10 cellular contexts compared by ENCODE assay signal in genomic region chr13:114120486-114121430, GRCh38. TPM values are rescaled to one million over a fixed set of nuclear protein-coding genes. Genes with fewer than 3 reads are reported as not detected.
A peak's percentile ranks its signal among the peaks of the same experiment; 100 is the strongest.
DNase-seq lines count a peak whose midpoint lies in the region; ATAC-seq and TF ChIP-seq lines count a peak whose summit lies in the region.
"Had no signal": no experiment of that assay in that cellular context is flagged by ENCODE, and none has a peak within 500 bp of the region (broad histone marks: within the 10 kb centered on the region; RNA-seq: fewer than 3 reads in every experiment).

No MANE protein-coding gene starts in this region.

- H3K27ac Mint-ChIP-seq in T-cell: peak overlapping the region; percentile 99

- DNase-seq in GM03348 (ENCODE audit: low spot score) (peak; percentile 22), T-cell (no peak), fibroblast of villous mesenchyme (ENCODE audit: low read depth) (peak; percentile 45), LoVo (ENCODE audit: low spot score) (no peak), DMS153 (lab: John Stamatoyannopoulos, UW) (no peak), hepatic stellate cell (ENCODE audit: low spot score) (no peak)
- DNase-seq: NCI-H510A had no signal

- peaks cover 23% of the 10 kb centered on the region for H3K36me3 Mint-ChIP-seq in T-cell

- H3K4me1 Mint-ChIP-seq in T-cell: peaks cover 67 to 84% (median 80%) of the 10 kb centered on the region in 3 donors

- no peak for TF ChIP-seq CTCF in fibroblast of villous mesenchyme (IDR thresholded peaks at IDR 0.05; ENCODE audit: insufficient read depth, low read depth, low read length)

- H3K4me3 Mint-ChIP-seq in T-cell: peak overlapping the region; percentile 74 to 81 (median 78)

- H3K36me3 ChIP-seq in skeletal muscle tissue (ENCODE audit: control insufficient read depth in 3 of 3, insufficient read depth in 3 of 3, low read length in 3 of 3): no peaks in the 10 kb centered on the region

- POLR2A ChIA-PET in T-cell (lab: Charles Lee): no interaction called here

- H3K9me3 ChIP-seq in skeletal muscle tissue (ENCODE audit: control insufficient read depth in 3 of 3, low read length in 3 of 3): no peaks in the 10 kb centered on the region

- H3K9me3 Mint-ChIP-seq in T-cell: peaks cover 0 to 3% (median 0%) of the 10 kb centered on the region in 3 donors

- no peaks in the 10 kb centered on the region for H3K27me3 ChIP-seq in skeletal muscle tissue (ENCODE audit: control insufficient read depth in 3 of 3, insufficient read depth in 3 of 3, low read length in 3 of 3)

- H3K9ac ChIP-seq in skeletal muscle tissue (ENCODE audit: low read depth in 1 of 3, low read length in 3 of 3): peak overlapping the region in 1 of 3 donors; percentile 40

- no peaks in the 10 kb centered on the region for H3K27me3 Mint-ChIP-seq in T-cell

- peaks cover 34 to 75% (median 35%) of the 10 kb centered on the region in 3 donors for H3K4me1 ChIP-seq in skeletal muscle tissue (ENCODE audit: control insufficient read depth in 3 of 3, insufficient read depth in 3 of 3, low read length in 3 of 3)

- ATAC-seq in T-cell (replicated peaks in 1 of 4): no peak
- no peak for ATAC-seq in GM21576 (IDR thresholded peaks at IDR 0.05; ENCODE audit: unreplicated experiment)

- H3K27ac ChIP-seq in skeletal muscle tissue (ENCODE audit: low read depth, low read length): peak overlapping the region; percentile 36
- H3K27ac ChIP-seq: epithelial cell of prostate had no signal

- H3K4me3 ChIP-seq in fibroblast of villous mesenchyme (ENCODE audit: low read depth, low read length): no peak overlapping the region
- no peak overlapping the region for H3K4me3 ChIP-seq in skeletal muscle tissue (ENCODE audit: low read length in 3 of 3)

- CTCF ChIA-PET in T-cell (lab: Charles Lee): no interaction called here

RNA-seq across cellular contexts. Expression of gene RASA3, which starts 11.7 kb away (rescaled TPM):
- 100 to 1,000 TPM; 223 to 267 (median 238) TPM for total RNA-seq in T-cell
- 34.1 and 41.6 TPM in 2 replicates for total RNA-seq in fibroblast of villous mesenchyme
- 14.1 TPM for total RNA-seq in skeletal muscle tissue

RNA-seq across cellular contexts. Expression of gene CFAP97D2, which starts 58.3 kb away (rescaled TPM):
- total RNA-seq in T-cell: 1 to 10 TPM in 3 of 5 donors, under 1 TPM in 2; 0.92 to 4.5 (median 2.6) TPM
- not detected in 2 replicates for total RNA-seq in fibroblast of villous mesenchyme
- total RNA-seq in skeletal muscle tissue: not detected

Comparison
In these comparisons a context has a peak if more than half of its experiments do, and no peak if none do; other contexts are left out.
1. DNase-seq: peak in GM03348 (single experiment) and fibroblast of villous mesenchyme (single experiment); none in T-cell (0 of 34), LoVo (single experiment), DMS153 (single experiment) and hepatic stellate cell (single experiment).